ENCODE assay signal across 20 cellular contexts in the genomic region with DNA sequence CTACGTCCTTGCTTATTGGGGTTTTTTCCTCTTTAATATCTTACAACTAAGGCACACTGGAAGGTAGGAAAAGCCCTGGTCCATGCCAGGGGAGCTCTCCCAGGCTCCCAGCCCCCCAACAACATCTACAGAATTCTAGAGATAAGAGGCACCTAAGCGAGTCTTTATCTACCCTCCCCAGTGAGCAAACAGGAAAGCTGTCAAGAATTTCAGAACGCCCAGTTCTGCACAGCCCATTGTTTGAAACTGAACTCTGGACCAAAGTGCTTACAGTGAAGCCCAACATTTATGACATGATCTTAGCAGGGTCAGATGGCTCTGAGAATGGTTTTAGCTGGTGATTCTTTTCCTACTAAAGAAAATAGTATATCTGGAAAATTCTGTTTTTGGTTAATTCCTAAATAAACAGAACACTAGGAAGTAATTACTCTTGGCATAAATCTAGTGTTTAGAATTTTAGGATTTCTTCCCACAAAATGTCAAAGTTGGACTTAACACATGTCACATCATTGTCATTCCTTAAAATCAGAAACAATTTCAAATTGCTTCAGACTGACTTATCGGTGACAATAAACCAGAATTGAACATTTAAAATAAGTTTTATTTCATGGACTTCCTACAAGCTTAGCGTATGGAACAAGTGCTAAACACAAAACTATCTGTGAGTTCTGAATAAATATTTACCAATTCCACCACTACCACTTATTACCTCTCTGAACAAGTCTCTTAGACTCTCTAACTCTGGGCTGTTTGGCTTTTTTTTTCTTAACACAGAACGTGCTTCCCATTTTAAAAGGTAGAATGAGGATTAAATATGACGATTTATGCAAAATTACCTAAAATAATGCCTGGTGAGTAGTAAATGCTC. TPM values are rescaled to one million over a fixed set of nuclear protein-coding genes. Genes with fewer than 3 reads are reported as not detected.
DNase-seq lines count a peak whose midpoint lies in the region; ATAC-seq and TF ChIP-seq lines count a peak whose summit lies in the region.
"Had no signal": no experiment of that assay in that cellular context is flagged by ENCODE, and none has a peak within 500 bp of the region (broad histone marks: within the 10 kb centered on the region; RNA-seq: fewer than 3 reads in every experiment).

No MANE protein-coding gene starts in this region.

- CTCF ChIA-PET in CD4-positive, alpha-beta T cell (lab: Charles Lee): no interaction called here
- CTCF ChIA-PET in HEK293 (lab: Yijun Ruan, JAX): interaction anchor here (0.7 kb wide), 1 partner anchor 201 kb away, joined by 3 read pairs; no protein-coding TSS in a partner anchor

- H3K36me3 ChIP-seq in HEK293 (ENCODE audit: control insufficient read depth in 2 of 2, insufficient read depth in 1 of 2, low read length in 2 of 2) (no peaks in the 10 kb centered on the region), lower lobe of right lung (no peaks in the 10 kb centered on the region), SJCRH30 (no peaks in the 10 kb centered on the region)
- H3K36me3 ChIP-seq: ascending aorta, esophagus muscularis mucosa had no signal

- in situ Hi-C loops in G401 (cut with HindIII; ENCODE audit: low sequenced_read_pairs): no loop called here

- H3K4me3 Mint-ChIP-seq in CD4-positive, alpha-beta T cell: peak overlapping the region; percentile 72
- H3K4me3 Mint-ChIP-seq: activated CD4-positive, alpha-beta memory T cell treated with anti-CD3 and anti-CD28 coated beads for 36 hours; nephron had no signal

- H3K4me3 ChIP-seq in HEK293 (ENCODE audit: low read depth, low read length) (no peak overlapping the region), lower lobe of right lung (no peak overlapping the region), SJCRH30 (no peak overlapping the region)
- H3K4me3 ChIP-seq: ascending aorta, coronary artery, esophagus muscularis mucosa had no signal

- H3K4me1 ChIP-seq in HEK293 (ENCODE audit: control insufficient read depth, insufficient read depth, low read length) (no peaks in the 10 kb centered on the region), lower lobe of right lung (peaks cover 22% of the 10 kb centered on the region), SJCRH30 (no peaks in the 10 kb centered on the region)
- H3K4me1 ChIP-seq: ascending aorta had no signal

- no peak for DNase-seq in CD4-positive, alpha-beta T cell
- DNase-seq in dermis microvascular lymphatic vessel endothelial cell (ENCODE audit: low read depth in 2 of 2) (peak; percentile 81 to 91), lower lobe of right lung (no peak), G401 (ENCODE audit: low spot score) (no peak), SW 1271 (lab: John Stamatoyannopoulos, UW) (no peak), SJCRH30 (no peak)
- DNase-seq in activated CD4-positive, CD25-positive, alpha-beta regulatory T cell (lab: John Stamatoyannopoulos, UW): no peak
- DNase-seq: activated CD4-positive, alpha-beta memory T cell treated with anti-CD3 and anti-CD28 coated beads for 36 hours; AML-193; DMS 273 treated with DMSO at 0.1 percent for 48 hours; hypothalamus; NCI-H1417 treated with DMSO at 0.1 percent for 48 hours; NCI-H226; SIG-M5; T1000 had no signal

- no peak for TF ChIP-seq CTCF in CD4-positive, alpha-beta T cell (IDR thresholded peaks at IDR 0.05)
- no peak for TF ChIP-seq CTCF in HEK293 (tag by site-specific recombination; IDR thresholded peaks at IDR 0.05)
- TF ChIP-seq CTCF in lower lobe of right lung (IDR thresholded peaks at IDR 0.05): no peak

- H3K27me3 ChIP-seq in CD4-positive, alpha-beta T cell (ENCODE audit: control insufficient read depth, insufficient read depth, low read length): peaks cover 27% of the 10 kb centered on the region
- H3K27me3 ChIP-seq in lower lobe of right lung (ENCODE audit: low read depth) (no peaks in the 10 kb centered on the region), SJCRH30 (peaks cover 25% of the 10 kb centered on the region; the same call in 1 of the 2 replicates)
- H3K27me3 ChIP-seq: ascending aorta had no signal

- no peak for ATAC-seq in CD4-positive, alpha-beta T cell (ENCODE audit: poor library complexity)
- peak in 1 of 2 donors; percentile 57 for ATAC-seq in lower lobe of right lung

- H3K9me3 Mint-ChIP-seq in CD4-positive, alpha-beta T cell: no peaks in the 10 kb centered on the region
- H3K9me3 Mint-ChIP-seq: activated CD4-positive, alpha-beta memory T cell treated with anti-CD3 and anti-CD28 coated beads for 36 hours; nephron had no signal

- H3K9me3 ChIP-seq in CD4-positive, alpha-beta T cell (ENCODE audit: control insufficient read depth, low read length): no peaks in the 10 kb centered on the region
- H3K9me3 ChIP-seq in HEK293 (ENCODE audit: control insufficient read depth, insufficient read depth, low read depth, low read length) (no peaks in the 10 kb centered on the region), lower lobe of right lung (no peaks in the 10 kb centered on the region), SJCRH30 (replicated peaks) (no peaks in the 10 kb centered on the region)
- H3K9me3 ChIP-seq: ascending aorta had no signal

- H3K36me3 Mint-ChIP-seq in CD4-positive, alpha-beta T cell (ENCODE audit: low read depth): no peaks in the 10 kb centered on the region
- H3K36me3 Mint-ChIP-seq: activated CD4-positive, alpha-beta memory T cell treated with anti-CD3 and anti-CD28 coated beads for 36 hours had no signal

- no peak overlapping the region for H3K27ac Mint-ChIP-seq in CD4-positive, alpha-beta T cell
- H3K27ac Mint-ChIP-seq: activated CD4-positive, alpha-beta memory T cell treated with anti-CD3 and anti-CD28 coated beads for 36 hours; nephron had no signal

- peaks cover 38% of the 10 kb centered on the region for H3K4me1 Mint-ChIP-seq in CD4-positive, alpha-beta T cell (ENCODE audit: low read depth)

- H3K27me3 Mint-ChIP-seq in CD4-positive, alpha-beta T cell: peaks cover 55% of the 10 kb centered on the region

- POLR2A ChIA-PET in CD4-positive, alpha-beta T cell (lab: Charles Lee): no interaction called here
- POLR2A ChIA-PET in HEK293 (lab: Yijun Ruan, JAX): no interaction called here

- no peak overlapping the region for H3K27ac ChIP-seq in CD4-positive, alpha-beta T cell (ENCODE audit: low read depth, low read length)
- H3K27ac ChIP-seq in HEK293 (ENCODE audit: extremely low read depth, low read depth, low read length) (no peak overlapping the region), lower lobe of right lung (peak overlapping the region; percentile 64), SJCRH30 (no peak overlapping the region)
- H3K27ac ChIP-seq: ascending aorta, coronary artery, esophagus muscularis mucosa had no signal

- intact Hi-C loops in CD4-positive, alpha-beta T cell (cut with DNase I, micrococcal nuclease): no loop called here
- intact Hi-C loops in lower lobe of right lung (cut with DNase I): no loop called here

TF ChIP-seq in HEK293, 187 proteins besides CTCF, POLR2A, EP300 and RAD21:
- 0 out of 2 replicates have a peak, but pooled peaks have one; percentile 13 for TF ChIP-seq PRDM6 (tag by site-specific recombination; IDR thresholded peaks at IDR 0.05)
- TF ChIP-seq ZNF302 (tag by site-specific recombination; IDR thresholded peaks at IDR 0.05; ENCODE audit: low read depth): no peak
- TF ChIP-seq ZNF623 (tag by site-specific recombination; IDR thresholded peaks at IDR 0.05): no peak
- peak; percentile 66; the same call in 1 of the 2 replicates for TF ChIP-seq ZNF449 (tag by site-specific recombination; IDR thresholded peaks at IDR 0.05)
TF ChIP-seq in HEK293: peak in this region for 2.

RNA-seq across cellular contexts. Expression of gene RNF32, which starts 31.3 kb away (rescaled TPM):
- under 1 TPM in 1 of 2 experiments, not detected in 1; 0.99 TPM for total RNA-seq in CD4-positive, alpha-beta T cell
- 0.25 and 0.26 TPM in 2 replicates for total RNA-seq in dermis microvascular lymphatic vessel endothelial cell
- total RNA-seq in lower lobe of right lung: 3.0 TPM
- 2.2 and 2.3 TPM in 2 replicates for total RNA-seq in G401 (2014; rRNA removed; shearing (Covaris generic))
- 0.76 and 0.97 TPM in 2 replicates for total RNA-seq in SJCRH30 (2014; rRNA removed; shearing (Covaris generic))

Comparison
In these comparisons a context has a peak if more than half of its experiments do, and no peak if none do; other contexts are left out.
1. DNase-seq: peak in dermis microvascular lymphatic vessel endothelial cell (2 of 2); none in CD4-positive, alpha-beta T cell (0 of 10), lower lobe of right lung (single experiment), activated CD4-positive, CD25-positive, alpha-beta regulatory T cell (0 of 4), G401 (single experiment), SW 1271 (0 of 2) and SJCRH30 (0 of 2).